ENCODE assay signal across 21 cellular contexts in the genomic region with DNA sequence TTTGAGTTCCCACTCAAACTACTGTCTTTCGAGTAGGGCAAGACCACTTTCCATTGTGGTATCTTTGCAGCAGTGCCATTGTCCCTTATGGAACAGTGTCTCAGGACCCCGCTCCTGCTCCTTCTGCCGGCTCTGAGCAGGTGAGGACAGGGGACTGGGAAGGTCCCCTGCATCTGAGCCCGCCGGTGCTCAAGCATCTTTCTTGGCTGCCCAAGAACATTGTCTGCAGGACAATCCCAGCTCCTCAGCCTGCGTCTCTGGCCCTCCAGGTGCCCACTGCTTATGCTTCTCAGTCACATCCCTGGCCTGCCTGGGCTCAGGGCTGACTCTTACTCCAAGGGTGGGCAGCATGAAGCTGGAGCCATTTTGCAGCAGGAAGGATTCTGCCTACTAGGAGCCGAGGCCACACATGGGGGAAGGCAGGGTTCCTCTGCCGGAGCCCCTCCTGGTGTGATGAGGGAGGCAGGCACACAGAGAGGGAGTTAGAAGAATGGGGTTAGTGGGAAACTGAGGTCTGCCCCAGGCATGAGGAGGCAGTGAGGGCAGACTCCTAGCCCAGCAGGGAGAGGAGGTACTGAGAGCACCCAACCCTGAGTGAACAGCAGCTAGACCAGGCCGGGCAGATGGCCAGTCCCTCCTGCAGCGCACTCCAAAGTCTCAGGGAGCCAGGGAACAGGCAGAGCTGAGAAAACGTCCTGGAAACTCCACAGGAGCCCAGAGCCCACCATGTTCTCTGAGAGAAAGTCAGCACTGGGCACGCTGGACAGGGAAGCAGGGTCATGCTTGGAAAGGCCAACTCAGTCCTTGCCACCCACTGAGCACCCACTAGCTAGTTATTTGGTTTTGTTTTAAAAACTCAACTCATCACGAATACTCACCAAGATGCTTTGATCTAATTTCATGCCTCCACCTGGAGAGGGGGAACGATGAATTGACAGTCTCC.
"Had no signal": no experiment of that assay in that cellular context is flagged by ENCODE, and none has a peak within 500 bp of the region (broad histone marks: within the 10 kb centered on the region; RNA-seq: fewer than 3 reads in every experiment).

No MANE protein-coding gene starts in this region.

- H3K27me3 ChIP-seq: adrenal gland, breast epithelium, right atrium auricular region, stomach, upper lobe of left lung had no signal

- H3K9me3 ChIP-seq: adrenal gland, breast epithelium, right atrium auricular region, stomach, upper lobe of left lung had no signal

- H3K27ac Mint-ChIP-seq: activated naive CD4-positive, alpha-beta T cell treated with anti-CD3 and anti-CD28 coated beads, Interleukin-2, amount 50 U/mL, for 72 hours; mesothelial cell of epicardium; nephron progenitor cell; progenitor cell of endocrine pancreas had no signal

- H3K27ac ChIP-seq: adrenal gland, breast epithelium, coronary artery, right atrium auricular region, stomach, upper lobe of left lung, VCaP had no signal

- DNase-seq: activated CD4-positive, alpha-beta T cell treated with anti-CD3 and anti-CD28 coated beads, Interleukin-2, amount 50 U/mL, for 1 hour; activated CD4-positive, CD25-positive, alpha-beta regulatory T cell treated with anti-CD3 and anti-CD28 coated beads, Interleukin-2, amount 50 U/mL, for 72 hours; activated CD8-positive, alpha-beta memory T cell treated with anti-CD3 and anti-CD28 coated beads, Interleukin-2, amount 50 U/mL, for 4 hours; activated T-cell treated with anti-CD3 and anti-CD28 coated beads, Interleukin-2, amount 50 U/mL, for 4 hours; head of caudate nucleus; nephron progenitor cell; occipital lobe; stimulated activated CD4-positive, alpha-beta T cell treated with anti-CD3 and anti-CD28 coated beads, Interleukin-4, amount 100 ng/mL, for 1 hour; stomach; T-helper 2 cell had no signal

- H3K4me3 Mint-ChIP-seq: activated T-cell treated with anti-CD3 and anti-CD28 coated beads, Interleukin-2, amount 50 U/mL, for 4 hours; mesothelial cell of epicardium; nephron progenitor cell had no signal

- H3K36me3 Mint-ChIP-seq: activated naive CD4-positive, alpha-beta T cell treated with anti-CD3 and anti-CD28 coated beads, Interleukin-2, amount 50 U/mL, for 72 hours; mesothelial cell of epicardium had no signal

- H3K36me3 ChIP-seq: adrenal gland, breast epithelium, right atrium auricular region, stomach, upper lobe of left lung had no signal

- H3K4me2 ChIP-seq: smooth muscle cell had no signal

- ATAC-seq: activated naive CD4-positive, alpha-beta T cell treated with anti-CD3 and anti-CD28 coated beads, Interleukin-2, amount 50 U/mL, for 72 hours; activated T-cell treated with anti-CD3 and anti-CD28 coated beads, Interleukin-2, amount 50 U/mL, for 4 hours had no signal

- H3K4me1 ChIP-seq: breast epithelium, upper lobe of left lung had no signal

- H3K4me3 ChIP-seq: adrenal gland, breast epithelium, coronary artery, lung, right atrium auricular region, smooth muscle cell, stomach, upper lobe of left lung had no signal

- H3K9me3 Mint-ChIP-seq: activated naive CD4-positive, alpha-beta T cell treated with anti-CD3 and anti-CD28 coated beads, Interleukin-2, amount 50 U/mL, for 72 hours; activated T-cell treated with anti-CD3 and anti-CD28 coated beads, Interleukin-2, amount 50 U/mL, for 4 hours; mesothelial cell of epicardium; nephron progenitor cell had no signal
